In the genomic region with DNA sequence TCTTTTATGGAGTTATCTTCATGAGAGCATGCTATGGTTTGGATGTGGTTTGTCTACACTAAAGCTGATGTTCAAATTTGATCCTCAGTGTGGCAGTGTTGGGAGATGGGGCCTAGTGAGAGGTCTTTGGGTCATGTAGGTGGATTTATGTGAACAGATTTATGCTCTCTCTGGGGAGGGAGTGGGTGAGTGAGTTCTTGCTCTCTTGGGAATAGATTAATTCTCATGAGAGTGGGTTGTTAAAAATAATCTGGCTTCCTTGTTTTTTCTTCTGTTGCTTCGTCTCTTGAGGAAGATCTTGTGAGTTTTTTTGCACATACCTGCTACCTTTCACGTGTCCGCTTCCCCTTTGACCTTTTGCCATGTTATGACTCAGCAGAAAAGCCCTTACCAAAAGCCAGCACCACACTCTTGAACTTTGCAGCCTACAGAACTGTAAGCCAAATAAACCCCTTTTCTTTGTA, we compare ENCODE assay signal across 2 cellular contexts.
TF ChIP-seq lines count a peak whose summit lies in the region.

No MANE protein-coding gene starts in this region.

TF ChIP-seq in HEK293, 187 proteins besides CTCF, POLR2A, EP300 and RAD21 (continues in another document):
- 0 out of 2 replicates have a peak, but pooled peaks have one; percentile 6 for TF ChIP-seq ZNF654 (tag by site-specific recombination; IDR thresholded peaks at IDR 0.05; ENCODE audit: low read depth)
- TF ChIP-seq ZNF530 (tag by site-specific recombination; IDR thresholded peaks at IDR 0.05; ENCODE audit: low read depth), result no peak
- no peak for TF ChIP-seq ZSCAN16 (tag by site-specific recombination; IDR thresholded peaks at IDR 0.05)
- TF ChIP-seq WT1 (tag by site-specific recombination; IDR thresholded peaks at IDR 0.05), result peak; percentile 55
- TF ChIP-seq ZXDB (tag by site-specific recombination; IDR thresholded peaks at IDR 0.05), result no peak
- TF ChIP-seq ZNF133 (tag by site-specific recombination; IDR thresholded peaks at IDR 0.05), result no peak
- TF ChIP-seq SCRT2 (tag by site-specific recombination; IDR thresholded peaks at IDR 0.05), result no peak
- TF ChIP-seq, protein P1, sequence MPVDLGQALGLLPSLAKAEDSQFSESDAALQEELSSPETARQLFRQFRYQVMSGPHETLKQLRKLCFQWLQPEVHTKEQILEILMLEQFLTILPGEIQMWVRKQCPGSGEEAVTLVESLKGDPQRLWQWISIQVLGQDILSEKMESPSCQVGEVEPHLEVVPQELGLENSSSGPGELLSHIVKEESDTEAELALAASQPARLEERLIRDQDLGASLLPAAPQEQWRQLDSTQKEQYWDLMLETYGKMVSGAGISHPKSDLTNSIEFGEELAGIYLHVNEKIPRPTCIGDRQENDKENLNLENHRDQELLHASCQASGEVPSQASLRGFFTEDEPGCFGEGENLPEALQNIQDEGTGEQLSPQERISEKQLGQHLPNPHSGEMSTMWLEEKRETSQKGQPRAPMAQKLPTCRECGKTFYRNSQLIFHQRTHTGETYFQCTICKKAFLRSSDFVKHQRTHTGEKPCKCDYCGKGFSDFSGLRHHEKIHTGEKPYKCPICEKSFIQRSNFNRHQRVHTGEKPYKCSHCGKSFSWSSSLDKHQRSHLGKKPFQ (tag by site-specific recombination; IDR thresholded peaks at IDR 0.05), result 0 out of 2 replicates have a peak, but pooled peaks have one; percentile 11
- TF ChIP-seq, protein P2, sequence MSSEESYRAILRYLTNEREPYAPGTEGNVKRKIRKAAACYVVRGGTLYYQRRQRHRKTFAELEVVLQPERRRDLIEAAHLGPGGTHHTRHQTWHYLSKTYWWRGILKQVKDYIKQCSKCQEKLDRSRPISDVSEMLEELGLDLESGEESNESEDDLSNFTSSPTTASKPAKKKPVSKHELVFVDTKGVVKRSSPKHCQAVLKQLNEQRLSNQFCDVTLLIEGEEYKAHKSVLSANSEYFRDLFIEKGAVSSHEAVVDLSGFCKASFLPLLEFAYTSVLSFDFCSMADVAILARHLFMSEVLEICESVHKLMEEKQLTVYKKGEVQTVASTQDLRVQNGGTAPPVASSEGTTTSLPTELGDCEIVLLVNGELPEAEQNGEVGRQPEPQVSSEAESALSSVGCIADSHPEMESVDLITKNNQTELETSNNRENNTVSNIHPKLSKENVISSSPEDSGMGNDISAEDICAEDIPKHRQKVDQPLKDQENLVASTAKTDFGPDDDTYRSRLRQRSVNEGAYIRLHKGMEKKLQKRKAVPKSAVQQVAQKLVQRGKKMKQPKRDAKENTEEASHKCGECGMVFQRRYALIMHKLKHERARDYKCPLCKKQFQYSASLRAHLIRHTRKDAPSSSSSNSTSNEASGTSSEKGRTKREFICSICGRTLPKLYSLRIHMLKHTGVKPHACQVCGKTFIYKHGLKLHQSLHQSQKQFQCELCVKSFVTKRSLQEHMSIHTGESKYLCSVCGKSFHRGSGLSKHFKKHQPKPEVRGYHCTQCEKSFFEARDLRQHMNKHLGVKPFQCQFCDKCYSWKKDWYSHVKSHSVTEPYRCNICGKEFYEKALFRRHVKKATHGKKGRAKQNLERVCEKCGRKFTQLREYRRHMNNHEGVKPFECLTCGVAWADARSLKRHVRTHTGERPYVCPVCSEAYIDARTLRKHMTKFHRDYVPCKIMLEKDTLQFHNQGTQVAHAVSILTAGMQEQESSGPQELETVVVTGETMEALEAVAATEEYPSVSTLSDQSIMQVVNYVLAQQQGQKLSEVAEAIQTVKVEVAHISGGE (tag by site-specific recombination; conservative IDR thresholded peaks at IDR 0.05; ENCODE audit: low read depth), result no peak
- no peak for TF ChIP-seq ZSCAN23 (tag by site-specific recombination; IDR thresholded peaks at IDR 0.05)
- TF ChIP-seq ZNF843 (tag by site-specific recombination; IDR thresholded peaks at IDR 0.05), result 0 out of 2 replicates have a peak, but pooled peaks have one; percentile 19
- no peak for TF ChIP-seq ZNF202 (tag by site-specific recombination; IDR thresholded peaks at IDR 0.05; ENCODE audit: borderline replicate concordance)
- no peak for TF ChIP-seq ZNF596 (tag by site-specific recombination; IDR thresholded peaks at IDR 0.05)
- TF ChIP-seq SALL2 (tag by site-specific recombination; IDR thresholded peaks at IDR 0.05; ENCODE audit: borderline replicate concordance), result no peak
- TF ChIP-seq ZNF221 (tag by site-specific recombination; IDR thresholded peaks at IDR 0.05; ENCODE audit: borderline replicate concordance), result no peak
- no peak for TF ChIP-seq ZNF239 (tag by site-specific recombination; IDR thresholded peaks at IDR 0.05)
- TF ChIP-seq ZFHX2 (tag by site-specific recombination; conservative IDR thresholded peaks at IDR 0.05), result peak; percentile 92
- no peak for TF ChIP-seq ZBTB1 (tag by site-specific recombination; IDR thresholded peaks at IDR 0.05)
- TF ChIP-seq, protein P3, sequence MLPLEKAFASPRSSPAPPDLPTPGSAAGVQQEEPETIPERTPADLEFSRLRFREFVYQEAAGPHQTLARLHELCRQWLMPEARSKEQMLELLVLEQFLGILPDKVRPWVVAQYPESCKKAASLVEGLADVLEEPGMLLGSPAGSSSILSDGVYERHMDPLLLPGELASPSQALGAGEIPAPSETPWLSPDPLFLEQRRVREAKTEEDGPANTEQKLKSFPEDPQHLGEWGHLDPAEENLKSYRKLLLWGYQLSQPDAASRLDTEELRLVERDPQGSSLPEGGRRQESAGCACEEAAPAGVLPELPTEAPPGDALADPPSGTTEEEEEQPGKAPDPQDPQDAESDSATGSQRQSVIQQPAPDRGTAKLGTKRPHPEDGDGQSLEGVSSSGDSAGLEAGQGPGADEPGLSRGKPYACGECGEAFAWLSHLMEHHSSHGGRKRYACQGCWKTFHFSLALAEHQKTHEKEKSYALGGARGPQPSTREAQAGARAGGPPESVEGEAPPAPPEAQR (tag by site-specific recombination; IDR thresholded peaks at IDR 0.05), result no peak
- TF ChIP-seq, protein P4, sequence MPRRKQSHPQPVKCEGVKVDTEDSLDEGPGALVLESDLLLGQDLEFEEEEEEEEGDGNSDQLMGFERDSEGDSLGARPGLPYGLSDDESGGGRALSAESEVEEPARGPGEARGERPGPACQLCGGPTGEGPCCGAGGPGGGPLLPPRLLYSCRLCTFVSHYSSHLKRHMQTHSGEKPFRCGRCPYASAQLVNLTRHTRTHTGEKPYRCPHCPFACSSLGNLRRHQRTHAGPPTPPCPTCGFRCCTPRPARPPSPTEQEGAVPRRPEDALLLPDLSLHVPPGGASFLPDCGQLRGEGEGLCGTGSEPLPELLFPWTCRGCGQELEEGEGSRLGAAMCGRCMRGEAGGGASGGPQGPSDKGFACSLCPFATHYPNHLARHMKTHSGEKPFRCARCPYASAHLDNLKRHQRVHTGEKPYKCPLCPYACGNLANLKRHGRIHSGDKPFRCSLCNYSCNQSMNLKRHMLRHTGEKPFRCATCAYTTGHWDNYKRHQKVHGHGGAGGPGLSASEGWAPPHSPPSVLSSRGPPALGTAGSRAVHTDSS (tag by site-specific recombination; IDR thresholded peaks at IDR 0.05), result no peak

TF ChIP-seq in HepG2, 621 proteins besides CTCF, POLR2A, EP300 and RAD21 (continues in another document):
- TF ChIP-seq GATAD2A (CRISPR knock-in tag; IDR thresholded peaks at IDR 0.05) (peak; percentile 37; the same call in 1 of the 2 replicates), ZFX (CRISPR knock-in tag; IDR thresholded peaks at IDR 0.05; ENCODE audit: low read depth) (peak; percentile 27; the same call in 1 of the 2 replicates), NR2C2 (CRISPR knock-in tag; IDR thresholded peaks at IDR 0.05; ENCODE audit: borderline replicate concordance) (peak; percentile 92), MTF2 (CRISPR knock-in tag; IDR thresholded peaks at IDR 0.05; ENCODE audit: borderline replicate concordance) (no peak), ZNF124 (CRISPR knock-in tag; IDR thresholded peaks at IDR 0.05) (peak; percentile 56; the same call in 1 of the 2 replicates), NFE2L2 (IDR thresholded peaks at IDR 0.05; ENCODE audit: low read length) (peak; percentile 97), ZNF317 (CRISPR knock-in tag; IDR thresholded peaks at IDR 0.05) (no peak), ZMYM4 (CRISPR knock-in tag; IDR thresholded peaks at IDR 0.05) (peak; percentile 50; the same call in 1 of the 2 replicates), THAP11 (CRISPR knock-in tag; IDR thresholded peaks at IDR 0.05) (no peak), MAFG (CRISPR knock-in tag; IDR thresholded peaks at IDR 0.05) (peak; percentile 84), RXRA (CRISPR knock-in tag; IDR thresholded peaks at IDR 0.05) (no peak), PTBP1 (IDR thresholded peaks at IDR 0.05; ENCODE audit: low read depth, low read length, poor library complexity, severe bottlenecking) (no peak), ZNF3 (CRISPR knock-in tag; IDR thresholded peaks at IDR 0.05) (no peak), ZNF17 (CRISPR knock-in tag; IDR thresholded peaks at IDR 0.05) (no peak), SIN3A (IDR thresholded peaks at IDR 0.05; ENCODE audit: borderline replicate concordance, low read depth, low read length) (no peak), RCOR2 (CRISPR knock-in tag; IDR thresholded peaks at IDR 0.05) (no peak), NR2F6 (IDR thresholded peaks at IDR 0.05) (peak; percentile 92), NR2F6 (CRISPR knock-in tag; IDR thresholded peaks at IDR 0.05) (peak; percentile 93), GFI1 (CRISPR knock-in tag; IDR thresholded peaks at IDR 0.05; ENCODE audit: borderline replicate concordance) (peak; percentile 51; the same call in 1 of the 2 replicates), PAWR (CRISPR knock-in tag; IDR thresholded peaks at IDR 0.05; ENCODE audit: borderline replicate concordance) (no peak), ARID2 (CRISPR knock-in tag; IDR thresholded peaks at IDR 0.05; ENCODE audit: borderline replicate concordance) (no peak), MAFF (IDR thresholded peaks at IDR 0.05; ENCODE audit: low read depth, low read length) (peak; percentile 87), HDAC2 (CRISPR knock-in tag; IDR thresholded peaks at IDR 0.05) (no peak), HNF4A (CRISPR knock-in tag; IDR thresholded peaks at IDR 0.05) (peak; percentile 23; the same call in 1 of the 2 replicates), AGO2 (optimal IDR thresholded peaks at IDR 0.05; ENCODE audit: low read depth, low read length) (no peak), TEAD3 (CRISPR knock-in tag; optimal IDR thresholded peaks at IDR 0.05; ENCODE audit: borderline replicate concordance) (peak; percentile 27), NR2F1 (CRISPR knock-in tag; IDR thresholded peaks at IDR 0.05) (peak; percentile 45 to 84; a peak in 2 of 4 replicates), MAFK (conservative IDR thresholded peaks at IDR 0.05 in 1 of 2, IDR thresholded peaks at IDR 0.05 in 1 of 2; ENCODE audit: low read length in 2 of 2) (peak; percentile 90 to 94), ZNF724P (CRISPR knock-in tag; IDR thresholded peaks at IDR 0.05; ENCODE audit: borderline replicate concordance) (no peak), PPARG (CRISPR knock-in tag; conservative IDR thresholded peaks at IDR 0.05) (0 out of 2 replicates have a peak, but pooled peaks have one; percentile 55), FOSL2 (CRISPR knock-in tag; IDR thresholded peaks at IDR 0.05) (peak; percentile 77), FOXP1 (IDR thresholded peaks at IDR 0.05) (no peak), FOXP1 (CRISPR knock-in tag; IDR thresholded peaks at IDR 0.05) (0 out of 2 replicates have a peak, but pooled peaks have one; percentile 6), ASH2L (IDR thresholded peaks at IDR 0.05; ENCODE audit: insufficient read length, low read depth, low read length) (peak; percentile 13), POGZ (CRISPR knock-in tag; IDR thresholded peaks at IDR 0.05) (peak; percentile 53; the same call in 1 of the 2 replicates)
- TF ChIP-seq, protein P5, sequence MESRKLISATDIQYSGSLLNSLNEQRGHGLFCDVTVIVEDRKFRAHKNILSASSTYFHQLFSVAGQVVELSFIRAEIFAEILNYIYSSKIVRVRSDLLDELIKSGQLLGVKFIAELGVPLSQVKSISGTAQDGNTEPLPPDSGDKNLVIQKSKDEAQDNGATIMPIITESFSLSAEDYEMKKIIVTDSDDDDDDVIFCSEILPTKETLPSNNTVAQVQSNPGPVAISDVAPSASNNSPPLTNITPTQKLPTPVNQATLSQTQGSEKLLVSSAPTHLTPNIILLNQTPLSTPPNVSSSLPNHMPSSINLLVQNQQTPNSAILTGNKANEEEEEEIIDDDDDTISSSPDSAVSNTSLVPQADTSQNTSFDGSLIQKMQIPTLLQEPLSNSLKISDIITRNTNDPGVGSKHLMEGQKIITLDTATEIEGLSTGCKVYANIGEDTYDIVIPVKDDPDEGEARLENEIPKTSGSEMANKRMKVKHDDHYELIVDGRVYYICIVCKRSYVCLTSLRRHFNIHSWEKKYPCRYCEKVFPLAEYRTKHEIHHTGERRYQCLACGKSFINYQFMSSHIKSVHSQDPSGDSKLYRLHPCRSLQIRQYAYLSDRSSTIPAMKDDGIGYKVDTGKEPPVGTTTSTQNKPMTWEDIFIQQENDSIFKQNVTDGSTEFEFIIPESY (CRISPR knock-in tag; IDR thresholded peaks at IDR 0.05), result 0 out of 2 replicates have a peak, but pooled peaks have one; percentile 26
- TF ChIP-seq, protein P6, sequence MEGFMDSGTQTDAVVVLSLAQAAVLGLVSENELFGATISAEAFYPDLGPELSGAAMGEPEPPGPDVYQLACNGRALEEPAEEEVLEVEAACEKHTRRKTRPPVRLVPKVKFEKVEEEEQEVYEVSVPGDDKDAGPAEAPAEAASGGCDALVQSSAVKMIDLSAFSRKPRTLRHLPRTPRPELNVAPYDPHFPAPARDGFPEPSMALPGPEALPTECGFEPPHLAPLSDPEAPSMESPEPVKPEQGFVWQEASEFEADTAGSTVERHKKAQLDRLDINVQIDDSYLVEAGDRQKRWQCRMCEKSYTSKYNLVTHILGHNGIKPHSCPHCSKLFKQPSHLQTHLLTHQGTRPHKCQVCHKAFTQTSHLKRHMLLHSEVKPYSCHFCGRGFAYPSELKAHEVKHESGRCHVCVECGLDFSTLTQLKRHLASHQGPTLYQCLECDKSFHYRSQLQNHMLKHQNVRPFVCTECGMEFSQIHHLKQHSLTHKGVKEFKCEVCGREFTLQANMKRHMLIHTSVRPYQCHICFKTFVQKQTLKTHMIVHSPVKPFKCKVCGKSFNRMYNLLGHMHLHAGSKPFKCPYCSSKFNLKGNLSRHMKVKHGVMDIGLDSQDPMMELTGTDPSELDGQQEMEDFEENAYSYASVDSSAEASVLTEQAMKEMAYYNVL (CRISPR knock-in tag; IDR thresholded peaks at IDR 0.05; ENCODE audit: borderline replicate concordance), result no peak
- TF ChIP-seq, protein P7, sequence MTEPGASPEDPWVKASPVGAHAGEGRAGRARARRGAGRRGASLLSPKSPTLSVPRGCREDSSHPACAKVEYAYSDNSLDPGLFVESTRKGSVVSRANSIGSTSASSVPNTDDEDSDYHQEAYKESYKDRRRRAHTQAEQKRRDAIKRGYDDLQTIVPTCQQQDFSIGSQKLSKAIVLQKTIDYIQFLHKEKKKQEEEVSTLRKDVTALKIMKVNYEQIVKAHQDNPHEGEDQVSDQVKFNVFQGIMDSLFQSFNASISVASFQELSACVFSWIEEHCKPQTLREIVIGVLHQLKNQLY (CRISPR knock-in tag; IDR thresholded peaks at IDR 0.05), result peak; percentile 70; the same call in 1 of the 2 replicates
- TF ChIP-seq, protein P8, sequence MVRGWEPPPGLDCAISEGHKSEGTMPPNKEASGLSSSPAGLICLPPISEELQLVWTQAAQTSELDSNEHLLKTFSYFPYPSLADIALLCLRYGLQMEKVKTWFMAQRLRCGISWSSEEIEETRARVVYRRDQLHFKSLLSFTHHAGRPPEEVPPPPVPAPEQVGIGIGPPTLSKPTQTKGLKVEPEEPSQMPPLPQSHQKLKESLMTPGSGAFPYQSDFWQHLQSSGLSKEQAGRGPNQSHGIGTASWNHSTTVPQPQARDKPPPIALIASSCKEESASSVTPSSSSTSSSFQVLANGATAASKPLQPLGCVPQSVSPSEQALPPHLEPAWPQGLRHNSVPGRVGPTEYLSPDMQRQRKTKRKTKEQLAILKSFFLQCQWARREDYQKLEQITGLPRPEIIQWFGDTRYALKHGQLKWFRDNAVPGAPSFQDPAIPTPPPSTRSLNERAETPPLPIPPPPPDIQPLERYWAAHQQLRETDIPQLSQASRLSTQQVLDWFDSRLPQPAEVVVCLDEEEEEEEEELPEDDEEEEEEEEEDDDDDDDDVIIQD (CRISPR knock-in tag; IDR thresholded peaks at IDR 0.05; ENCODE audit: low read depth), result peak; percentile 82; the same call in 1 of the 2 replicates
